ENCODE assay signal across 32 cellular contexts in genomic region chr3:132530624-132531023, GRCh38.
"Had no signal": no experiment of that assay in that cellular context is flagged by ENCODE, and none has a peak within 500 bp of the region (broad histone marks: within the 10 kb centered on the region; RNA-seq: fewer than 3 reads in every experiment).

No MANE protein-coding gene starts in this region.

- H3K9me3 Mint-ChIP-seq: T-cell had no signal

- H3K27me3 ChIP-seq: SJCRH30 had no signal

- H3K9me3 ChIP-seq: SJCRH30 had no signal

- H3K4me1 Mint-ChIP-seq: T-cell had no signal

- H3K4me1 ChIP-seq: SJCRH30 had no signal

- H3K4me3 Mint-ChIP-seq: T-cell had no signal

- ATAC-seq: Panc1, Right ventricle myocardium inferior, SK-N-SH treated with all-trans-retinoic acid at 6 μM for 48 hours, T-cell had no signal

- H3K27ac Mint-ChIP-seq: T-cell had no signal

- H3K4me3 ChIP-seq: PC-9, SJCRH30, SK-N-MC had no signal

- FAIRE-seq: RCC 7860 had no signal

- H3K27ac ChIP-seq: KMS-11, PC-9, RWPE1, SJCRH30, SK-N-MC had no signal

- DNase-seq: Karpas-422, KBM-7, MM.1S, MV-4-11, NCI-H1092, NCI-H1105, NCI-H1417 treated with DMSO at 0.1 percent for 48 hours, NCI-H1436 treated with DMSO at 0.1 percent for 48 hours, NCI-H1694 treated with DMSO at 0.1 percent for 48 hours, NCI-H187 treated with DMSO at 0.1 percent for 48 hours, NCI-H2029, NCI-H2081, NCI-H2171 treated with DMSO at 0.1 percent for 48 hours, NCI-H2227 treated with DMSO at 0.1 percent for 48 hours, NCI-H345, NCI-H446, NCI-H510A treated with DMSO at 0.1 percent for 48 hours, NCI-H524 treated with DMSO at 0.1 percent for 48 hours, NCI-H526 treated with DMSO at 0.1 percent for 48 hours, NCI-H774, PC-9, SHP77, SIG-M5, SJCRH30, T-cell had no signal

- H3K27me3 Mint-ChIP-seq: T-cell had no signal
